Comparison of ENCODE assay signal across 10 cellular contexts in the genomic region with DNA sequence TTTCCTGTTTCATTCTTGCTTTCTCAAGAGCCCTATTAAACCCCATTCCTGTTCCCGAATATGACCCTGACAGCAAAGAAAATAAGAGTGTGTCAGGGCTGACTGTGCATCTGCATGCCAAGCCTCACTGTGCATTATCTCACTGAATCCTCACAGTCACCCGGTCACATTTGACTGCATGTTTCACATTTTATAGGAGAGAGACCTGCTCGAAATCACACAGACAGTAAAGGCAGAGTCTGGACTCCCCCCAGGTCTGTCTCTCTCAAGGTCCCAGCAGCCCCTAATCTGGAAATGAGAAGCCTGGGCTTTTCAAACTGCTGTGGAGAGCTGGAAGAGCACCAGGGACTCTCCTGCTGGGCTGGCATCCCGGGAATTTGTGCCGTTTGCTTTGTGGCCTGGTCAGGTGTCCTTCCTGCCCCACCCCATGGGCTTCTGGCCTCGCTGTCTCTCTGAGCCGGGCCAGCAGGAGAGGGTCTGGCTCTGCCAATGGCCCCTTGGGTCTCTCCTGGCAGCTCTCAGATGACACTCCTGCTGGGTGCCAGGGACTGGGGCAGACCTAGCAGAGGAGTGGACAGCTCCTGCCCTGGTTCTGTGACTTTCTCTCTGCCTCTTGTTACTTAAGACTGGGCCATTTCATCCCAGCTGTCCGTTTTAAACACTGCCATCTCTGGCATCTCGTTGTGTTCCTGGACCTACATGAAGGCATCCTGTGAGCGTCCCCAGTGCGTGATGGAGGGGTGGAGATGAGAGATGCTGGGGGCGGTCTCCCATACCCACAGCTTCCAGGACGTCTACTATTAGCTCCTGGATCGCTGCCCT.
DNase-seq lines count a peak whose midpoint lies in the region; ATAC-seq and TF ChIP-seq lines count a peak whose summit lies in the region.
"Had no signal": no experiment of that assay in that cellular context is flagged by ENCODE, and none has a peak within 500 bp of the region (broad histone marks: within the 10 kb centered on the region; RNA-seq: fewer than 3 reads in every experiment).

No MANE protein-coding gene starts in this region.

- no peak overlapping the region for H3K27ac Mint-ChIP-seq in type B pancreatic cell

- H3F3A ChIP-seq in PC-3 (ENCODE audit: low read length, unreplicated experiment): peaks cover 4% of the 10 kb centered on the region

- H3K4me1 ChIP-seq in PC-3 (ENCODE audit: insufficient read depth, low read length): peaks cover 21% of the 10 kb centered on the region
- H3K4me1 ChIP-seq in osteoblast (ENCODE audit: insufficient read depth, low read length): peaks cover 16% of the 10 kb centered on the region
- H3K4me1 ChIP-seq in HAP-1: no peaks in the 10 kb centered on the region
- peaks cover 13 to 55% (median 39%) of the 10 kb centered on the region in 6 donors for H3K4me1 ChIP-seq in spleen

- H3K9me3 ChIP-seq in PC-3 (ENCODE audit: low read length) (no peaks in the 10 kb centered on the region), osteoblast (ENCODE audit: low read depth, low read length) (no peaks in the 10 kb centered on the region), HAP-1 (no peaks in the 10 kb centered on the region), spleen (no peaks in the 10 kb centered on the region)

- H2AFZ ChIP-seq in PC-3 (ENCODE audit: low read length): peak overlapping the region; percentile 83
- peak overlapping the region; percentile 52 for H2AFZ ChIP-seq in osteoblast (ENCODE audit: low read length)

- H3K27ac ChIP-seq in PC-3 (ENCODE audit: low read length) (peak overlapping the region; percentile 66), epithelial cell of prostate (peak overlapping the region; percentile 43), osteoblast (ENCODE audit: low read depth, low read length) (peak overlapping the region; percentile 49), spleen (no peak overlapping the region)

- H3K4me2 ChIP-seq in PC-3 (ENCODE audit: low read length): peak overlapping the region; percentile 75
- peak overlapping the region; percentile 49 for H3K4me2 ChIP-seq in osteoblast (ENCODE audit: insufficient read depth, low read length)

- H3K79me2 ChIP-seq in PC-3 (ENCODE audit: low read length) (no peaks in the 10 kb centered on the region), osteoblast (ENCODE audit: insufficient read depth, low read length) (no peaks in the 10 kb centered on the region)

- peaks cover 3% of the 10 kb centered on the region for H3K27me3 Mint-ChIP-seq in type B pancreatic cell

- H4K20me1 ChIP-seq in PC-3 (ENCODE audit: low read length): no peaks in the 10 kb centered on the region
- no peaks in the 10 kb centered on the region for H4K20me1 ChIP-seq in osteoblast (ENCODE audit: insufficient read depth, low read length)

- POLR2A ChIA-PET in PC-3 (lab: Charles Lee; ENCODE audit: unreplicated experiment): no interaction called here

- ATAC-seq in PC-3: peak; percentile 77

- CTCF ChIA-PET in PC-3 (lab: Charles Lee): no interaction called here

- TF ChIP-seq CTCF in PC-3 (conservative IDR thresholded peaks at IDR 0.05; ENCODE audit: low read depth, low read length) (no peak), osteoblast (IDR thresholded peaks at IDR 0.05; ENCODE audit: extremely low read depth, low read depth, low read length) (no peak), type B pancreatic cell (conservative IDR thresholded peaks at IDR 0.05) (no peak), spleen (IDR thresholded peaks at IDR 0.05 in 8 of 11, conservative IDR thresholded peaks at IDR 0.05 in 3 of 11) (no peak)

- peak overlapping the region; percentile 14; the same call in 1 of the 2 replicates for H3K9ac ChIP-seq in PC-3 (ENCODE audit: low read length)

- in situ Hi-C loops in HAP-1 (cut with MboI; ENCODE audit: low sequenced_read_pairs): no loop called here

- H3K4me3 Mint-ChIP-seq in type B pancreatic cell: no peak overlapping the region

- H3K4me3 ChIP-seq in PC-3 (ENCODE audit: low read length) (peak overlapping the region; percentile 14; the same call in 1 of the 2 replicates), osteoblast (ENCODE audit: insufficient read depth, low read length) (peak overlapping the region; percentile 5), HAP-1 (no peak overlapping the region), spleen (no peak overlapping the region)

- peaks cover 19% of the 10 kb centered on the region for H3K4me1 Mint-ChIP-seq in type B pancreatic cell (ENCODE audit: unreplicated experiment)

- H3K36me3 Mint-ChIP-seq in type B pancreatic cell: no peaks in the 10 kb centered on the region

- H3K27me3 ChIP-seq in PC-3 (ENCODE audit: low read length): no peaks in the 10 kb centered on the region
- no peaks in the 10 kb centered on the region for H3K27me3 ChIP-seq in osteoblast (ENCODE audit: insufficient read depth, low read length)
- no peaks in the 10 kb centered on the region for H3K27me3 ChIP-seq in HAP-1 (ENCODE audit: low read depth)
- H3K27me3 ChIP-seq in spleen (replicated peaks in 1 of 7): no peaks in the 10 kb centered on the region

- no peaks in the 10 kb centered on the region for H3K9me2 ChIP-seq in PC-3 (replicated peaks; ENCODE audit: low read length)

- intact Hi-C loops in PC-3 (cut with micrococcal nuclease) (no loop called here), spleen (cut with DNase I; ENCODE audit: low total_unique reads) (no loop called here)

- DNase-seq in Daoy (ENCODE audit: low read depth) (peak; percentile 28), PC-3 (peak; percentile 63), epithelial cell of prostate (ENCODE audit: low read depth, low spot score) (no peak), osteoblast (ENCODE audit: insufficient read length, low spot score, missing footprints) (peak; percentile 53), HAP-1 (ENCODE audit: low spot score in 2 of 2) (no peak), type B pancreatic cell (ENCODE audit: extremely low spot score, unreplicated experiment) (no peak), cortex of kidney (lab: John Stamatoyannopoulos, UW) (no peak), spleen (no peak)
- DNase-seq: DMS53, occipital lobe had no signal

- WGBS in spleen, 5 donors: 71 to 82% (median 76%) methylated on average over 14 of the region's 14 CpGs

- no peaks in the 10 kb centered on the region for H3K36me3 ChIP-seq in PC-3 (ENCODE audit: low read depth, low read length)
- no peaks in the 10 kb centered on the region for H3K36me3 ChIP-seq in osteoblast (ENCODE audit: insufficient read depth, low read length)
- H3K36me3 ChIP-seq in HAP-1 (replicated peaks): no peaks in the 10 kb centered on the region
- H3K36me3 ChIP-seq in spleen: no peaks in the 10 kb centered on the region

- BruUV-seq in PC-3 (replicated peaks; lab: Mats Ljungman, UMichigan): TSS peak; percentile 75

- H3K9me3 Mint-ChIP-seq in type B pancreatic cell: no peaks in the 10 kb centered on the region

- no peak for TF ChIP-seq POLR2A in spleen (IDR thresholded peaks at IDR 0.05)

Comparison
In these comparisons a context has a peak if more than half of its experiments do, and no peak if none do; other contexts are left out.
1. DNase-seq: peak in Daoy (single experiment), PC-3 (single experiment) and osteoblast (single experiment); none in epithelial cell of prostate (single experiment), HAP-1 (0 of 2), type B pancreatic cell (single experiment), cortex of kidney (single experiment) and spleen (single experiment).
2. H3K27ac ChIP-seq: peak in PC-3 (single experiment), epithelial cell of prostate (single experiment) and osteoblast (single experiment); none in spleen (0 of 8).
3. H3K4me3 ChIP-seq: peak in PC-3 (single experiment) and osteoblast (single experiment); none in HAP-1 (single experiment) and spleen (0 of 8).